24 cellular contexts compared by ENCODE assay signal in genomic region chr17:55668581-55668980, GRCh38. TPM values are rescaled to one million over a fixed set of nuclear protein-coding genes. Genes with fewer than 3 reads are reported as not detected.
DNase-seq lines count a peak whose midpoint lies in the region; ATAC-seq and TF ChIP-seq lines count a peak whose summit lies in the region.
"Had no signal": no experiment of that assay in that cellular context is flagged by ENCODE, and none has a peak within 500 bp of the region (broad histone marks: within the 10 kb centered on the region; RNA-seq: fewer than 3 reads in every experiment).

No MANE protein-coding gene starts in this region.

- DNase-seq in Ammon's horn (ENCODE audit: low spot score) (peak; percentile 7), M059J (ENCODE audit: low read depth) (peak; percentile 11), foreskin melanocyte (peak; percentile 11), neural progenitor cell (ENCODE audit: low spot score) (no peak), COLO668 (lab: John Stamatoyannopoulos, UW; ENCODE audit: unreplicated experiment) (no peak), dedifferentiated amniotic fluid mesenchymal stem cell (ENCODE audit: extremely low spot score) (no peak), PC-3 (no peak)
- DNase-seq: activated gamma-delta T cell treated with Interleukin-2 at 50 U/mL for 16 hours; activated naive CD8-positive, alpha-beta T cell treated with anti-CD3 and anti-CD28 coated beads, Interleukin-2, amount 50 U/mL, for 24 hours; Calu3; effector memory CD8-positive, alpha-beta T cell; gastrocnemius medialis; HCEC 1CT; NCI-H187; NCI-H2227 treated with DMSO at 0.1 percent for 48 hours; NCI-H748 treated with DMSO at 0.1 percent for 48 hours; SJCRH30; spleen; stimulated activated CD4-positive, alpha-beta T cell treated with anti-CD3 and anti-CD28 coated beads, Interleukin-2, amount 100 ng/mL, for 48 hours had no signal

- no peak for ATAC-seq in activated T-helper 17 cell treated with anti-CD3 and anti-CD28 coated beads, Interleukin-2, amount 50 U/mL, for 72 hours (replicated peaks)
- no peak for ATAC-seq in PC-3
- ATAC-seq: activated naive CD8-positive, alpha-beta T cell treated with anti-CD3 and anti-CD28 coated beads, Interleukin-2, amount 50 U/mL, for 24 hours; effector memory CD8-positive, alpha-beta T cell; gastrocnemius medialis; stimulated activated memory B cell treated with anti-CD40 and anti-IgM and Interleukin-4, amounts not matched to agents 10 μg/mL and 1 μg/mL and 100 μg/mL, for 72 hours had no signal

- no peaks in the 10 kb centered on the region for H3K36me3 Mint-ChIP-seq in neural progenitor cell
- no peaks in the 10 kb centered on the region for H3K36me3 Mint-ChIP-seq in activated T-helper 17 cell treated with anti-CD3 and anti-CD28 coated beads, Interleukin-2, amount 50 U/mL, for 72 hours (ENCODE audit: low read depth)
- H3K36me3 Mint-ChIP-seq: stimulated activated memory B cell treated with anti-CD40 and anti-IgM and Interleukin-4, amounts not matched to agents 10 μg/mL and 1 μg/mL and 100 μg/mL, for 72 hours had no signal

- H3K27ac ChIP-seq in neural progenitor cell (no peak overlapping the region), PC-3 (ENCODE audit: low read length) (no peak overlapping the region)
- H3K27ac ChIP-seq: gastrocnemius medialis, SJCRH30, spleen, thoracic aorta had no signal

- H3K9ac ChIP-seq in neural progenitor cell, result no peak overlapping the region
- H3K9ac ChIP-seq in PC-3 (ENCODE audit: low read length), result no peak overlapping the region

- H4K20me1 ChIP-seq in neural progenitor cell (ENCODE audit: low read depth) (no peaks in the 10 kb centered on the region), PC-3 (ENCODE audit: low read length) (no peaks in the 10 kb centered on the region)

- peaks cover 2% of the 10 kb centered on the region for H3K27me3 Mint-ChIP-seq in neural progenitor cell (ENCODE audit: insufficient read depth, low read depth)
- peaks cover 41% of the 10 kb centered on the region for H3K27me3 Mint-ChIP-seq in activated T-helper 17 cell treated with anti-CD3 and anti-CD28 coated beads, Interleukin-2, amount 50 U/mL, for 72 hours

- H3K79me2 ChIP-seq in neural progenitor cell (ENCODE audit: low read depth) (no peaks in the 10 kb centered on the region), PC-3 (ENCODE audit: low read length) (no peaks in the 10 kb centered on the region)

- H3K27ac Mint-ChIP-seq in neural progenitor cell, result peak overlapping the region; percentile 97
- no peak overlapping the region for H3K27ac Mint-ChIP-seq in activated T-helper 17 cell treated with anti-CD3 and anti-CD28 coated beads, Interleukin-2, amount 50 U/mL, for 72 hours
- H3K27ac Mint-ChIP-seq: activated naive CD8-positive, alpha-beta T cell treated with anti-CD3 and anti-CD28 coated beads, Interleukin-2, amount 50 U/mL, for 24 hours; effector memory CD8-positive, alpha-beta T cell; stimulated activated memory B cell treated with anti-CD40 and anti-IgM and Interleukin-4, amounts not matched to agents 10 μg/mL and 1 μg/mL and 100 μg/mL, for 72 hours; T-helper 1 cell treated with Interleukin-12 subunit alpha and Interleukin-12 subunit beta and Interleukin-4 antibody, amounts not matched to agents 30 μg/mL and 1 μg/mL, for 36 hours had no signal

- H2AFZ ChIP-seq in neural progenitor cell (replicated peaks), result no peak overlapping the region
- H2AFZ ChIP-seq in PC-3 (ENCODE audit: low read length), result no peak overlapping the region

- H3K4me1 Mint-ChIP-seq in neural progenitor cell, result peaks cover 26% of the 10 kb centered on the region
- no peaks in the 10 kb centered on the region for H3K4me1 Mint-ChIP-seq in activated T-helper 17 cell treated with anti-CD3 and anti-CD28 coated beads, Interleukin-2, amount 50 U/mL, for 72 hours

- no peak overlapping the region for H3K4me2 ChIP-seq in neural progenitor cell
- no peak overlapping the region for H3K4me2 ChIP-seq in PC-3 (ENCODE audit: low read length)

- H3K9me3 ChIP-seq in neural progenitor cell (ENCODE audit: low read depth) (no peaks in the 10 kb centered on the region), PC-3 (ENCODE audit: low read length) (no peaks in the 10 kb centered on the region)
- H3K9me3 ChIP-seq: esophagus muscularis mucosa, gastrocnemius medialis, SJCRH30, spleen, thoracic aorta had no signal

- H3K4me3 Mint-ChIP-seq in neural progenitor cell, result no peak overlapping the region
- no peak overlapping the region for H3K4me3 Mint-ChIP-seq in activated T-helper 17 cell treated with anti-CD3 and anti-CD28 coated beads, Interleukin-2, amount 50 U/mL, for 72 hours
- H3K4me3 Mint-ChIP-seq: activated naive CD8-positive, alpha-beta T cell treated with anti-CD3 and anti-CD28 coated beads, Interleukin-2, amount 50 U/mL, for 24 hours; effector memory CD8-positive, alpha-beta T cell; stimulated activated memory B cell treated with anti-CD40 and anti-IgM and Interleukin-4, amounts not matched to agents 10 μg/mL and 1 μg/mL and 100 μg/mL, for 72 hours; T-helper 1 cell treated with Interleukin-12 subunit alpha and Interleukin-12 subunit beta and Interleukin-4 antibody, amounts not matched to agents 30 μg/mL and 1 μg/mL, for 36 hours had no signal

- H3K36me3 ChIP-seq in neural progenitor cell (no peaks in the 10 kb centered on the region), PC-3 (ENCODE audit: low read depth, low read length) (no peaks in the 10 kb centered on the region)
- H3K36me3 ChIP-seq: esophagus muscularis mucosa, gastrocnemius medialis, SJCRH30, spleen, thoracic aorta had no signal

- no peak overlapping the region for H3K4me3 ChIP-seq in neural progenitor cell
- H3K4me3 ChIP-seq in PC-3 (ENCODE audit: low read length), result no peak overlapping the region
- H3K4me3 ChIP-seq: gastrocnemius medialis, SJCRH30, spleen, thoracic aorta had no signal

- POLR2A ChIA-PET in PC-3 (lab: Charles Lee; ENCODE audit: unreplicated experiment), result no interaction called here

- no peaks in the 10 kb centered on the region for H3K9me2 ChIP-seq in PC-3 (replicated peaks; ENCODE audit: low read length)

- H3F3A ChIP-seq in neural progenitor cell (ENCODE audit: low read depth), result no peaks in the 10 kb centered on the region
- H3F3A ChIP-seq in PC-3 (ENCODE audit: low read length, unreplicated experiment), result no peaks in the 10 kb centered on the region

- TF ChIP-seq CTCF in neural progenitor cell (IDR thresholded peaks at IDR 0.05), result no peak
- no peak for TF ChIP-seq CTCF in PC-3 (conservative IDR thresholded peaks at IDR 0.05; ENCODE audit: low read depth, low read length)

- intact Hi-C loops in PC-3 (cut with micrococcal nuclease), result no loop called here

- CTCF ChIA-PET in PC-3 (lab: Charles Lee), result no interaction called here

- H3K4me1 ChIP-seq in neural progenitor cell, result peaks cover 8% of the 10 kb centered on the region
- H3K4me1 ChIP-seq in PC-3 (ENCODE audit: insufficient read depth, low read length), result no peaks in the 10 kb centered on the region
- H3K4me1 ChIP-seq: gastrocnemius medialis, SJCRH30 had no signal

- H3K27me3 ChIP-seq in neural progenitor cell, result no peaks in the 10 kb centered on the region
- peaks cover 75% of the 10 kb centered on the region for H3K27me3 ChIP-seq in PC-3 (ENCODE audit: low read length)
- H3K27me3 ChIP-seq: esophagus muscularis mucosa, gastrocnemius medialis, SJCRH30 had no signal

- BruUV-seq in PC-3 (replicated peaks; lab: Mats Ljungman, UMichigan), result no TSS peak

- H3K9me3 Mint-ChIP-seq in neural progenitor cell, result no peaks in the 10 kb centered on the region
- no peaks in the 10 kb centered on the region for H3K9me3 Mint-ChIP-seq in activated T-helper 17 cell treated with anti-CD3 and anti-CD28 coated beads, Interleukin-2, amount 50 U/mL, for 72 hours
- H3K9me3 Mint-ChIP-seq: activated naive CD8-positive, alpha-beta T cell treated with anti-CD3 and anti-CD28 coated beads, Interleukin-2, amount 50 U/mL, for 24 hours; effector memory CD8-positive, alpha-beta T cell; stimulated activated memory B cell treated with anti-CD40 and anti-IgM and Interleukin-4, amounts not matched to agents 10 μg/mL and 1 μg/mL and 100 μg/mL, for 72 hours had no signal

RNA-seq across cellular contexts. Expression of gene TMEM100, which starts 54.1 kb away (rescaled TPM):
- 0.07 and 0.22 TPM in 2 replicates for total RNA-seq in M059J (2014; rRNA removed; shearing (Covaris generic))
- total RNA-seq in neural progenitor cell (ENCODE audit: low replicate concordance) (0.59 and 1.2 TPM in 2 replicates), PC-3 (2014; rRNA removed) (not detected in 2 replicates)
- total RNA-seq in activated T-helper 17 cell treated with anti-CD3 and anti-CD28 coated beads, Interleukin-2, amount 50 U/mL, for 72 hours, result not detected
- total RNA-seq: Calu3 had no signal

Comparison
In these comparisons a context has a peak if more than half of its experiments do, and no peak if none do; other contexts are left out.
1. DNase-seq: peak in Ammon's horn (single experiment), M059J (single experiment) and foreskin melanocyte (single experiment); none in neural progenitor cell (single experiment), COLO668 (single experiment), dedifferentiated amniotic fluid mesenchymal stem cell (single experiment) and PC-3 (single experiment).